ENCODE assay signal across 8 cellular contexts in the genomic region with DNA sequence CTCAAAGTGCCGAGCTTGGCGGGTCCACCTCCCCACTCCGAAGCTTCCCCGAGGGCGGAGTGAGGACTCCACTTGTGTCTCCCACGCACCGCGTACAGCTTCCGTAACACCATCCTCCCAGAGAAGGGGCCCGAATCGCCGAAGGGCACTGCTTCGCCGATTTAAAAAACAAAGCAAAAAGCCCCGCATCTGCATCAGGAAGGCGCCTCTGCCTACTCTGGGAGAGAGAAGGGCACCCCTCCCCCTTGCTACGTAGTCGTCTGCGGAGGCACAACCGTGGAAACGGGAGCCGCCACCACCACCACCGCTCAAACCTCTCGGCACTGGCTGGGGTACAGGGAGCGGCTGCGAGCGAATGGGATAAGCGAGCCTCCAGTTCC. TPM values are rescaled to one million over a fixed set of nuclear protein-coding genes. Genes with fewer than 3 reads are reported as not detected.
DNase-seq lines count a peak whose midpoint lies in the region; ATAC-seq, FAIRE-seq and TF ChIP-seq lines count a peak whose summit lies in the region.

No MANE protein-coding gene starts in this region.

- in situ Hi-C loops in GM12878 (cut with MboI), result no loop called here

- peak overlapping the region; percentile 77 for H2AFZ ChIP-seq in GM12878 (ENCODE audit: control insufficient read depth, low read depth, low read length)

- H3K79me2 ChIP-seq in GM12878 (ENCODE audit: control insufficient read depth, insufficient read depth, low read length), result peaks cover 64% of the 10 kb centered on the region

- FAIRE-seq in GM12878 (lab: Jason Lieb, UNC), result no peak

- peak overlapping the region; percentile 73; the same call in 1 of the 2 replicates for H3K4me2 ChIP-seq in GM12878 (ENCODE audit: control insufficient read depth, insufficient read depth)

- CTCF ChIA-PET in GM12878 (lab: Yijun Ruan, JAX), result interaction anchor here (0.6 to 5.1 kb wide), 16 partner anchors 11 to 690 kb away, joined by 3 to 39 read pairs (median 4); a partner anchor contains a TSS

- no peaks in the 10 kb centered on the region for H4K20me1 ChIP-seq in GM12878 (ENCODE audit: control insufficient read depth, insufficient read depth)

- TSS peak; percentile 82 for BruUV-seq in GM12878 (replicated peaks; lab: Mats Ljungman, UMichigan)

- peaks cover 10% of the 10 kb centered on the region; the same call in 1 of the 2 replicates for H3K4me1 ChIP-seq in HUES64 (ENCODE audit: insufficient read depth, low read length)
- H3K4me1 ChIP-seq in GM12878 (ENCODE audit: control insufficient read depth, insufficient read depth, low read length), result peaks cover 11% of the 10 kb centered on the region

- SMC1A ChIA-PET in GM12878 (lab: Charles Lee; ENCODE audit: uncharacterized antibody, unreplicated experiment), result interaction anchor here (1.2 to 5.5 kb wide), 9 partner anchors 11 to 305 kb away, joined by 3 to 38 read pairs (median 4); a partner anchor contains a TSS

- DNase-seq in DMS 273 treated with DMSO at 0.1 percent for 48 hours (lab: John Stamatoyannopoulos, UW), result peak; percentile 83
- peak; percentile 49 for DNase-seq in T-helper 9 cell
- no peak for DNase-seq in GM12878 (ENCODE audit: low read depth, low spot score)
- DNase-seq in iris pigment epithelial cell (ENCODE audit: low read depth), result peak; percentile 62
- DNase-seq in stimulated activated CD4-positive, alpha-beta T cell treated with anti-CD3 and anti-CD28 coated beads, Interleukin-1b, Interleukin-23, amount 100 ng/mL, for 24 hours (ENCODE audit: low read depth in 4 of 4, low spot score in 1 of 4), result peak; percentile 30 to 58 (median 42)
- no peak for DNase-seq in islet precursor cell

- POLR2A ChIA-PET in GM12878 (lab: Charles Lee), result interaction anchor here (0.6 to 4.7 kb wide), 8 partner anchors 10 to 301 kb away, joined by 3 to 40 read pairs (median 6); a partner anchor contains a TSS

- H3K9me3 ChIP-seq in HUES64 (ENCODE audit: insufficient read depth, low read depth, low read length) (no peaks in the 10 kb centered on the region), GM12878 (replicated peaks; ENCODE audit: control insufficient read depth, insufficient read depth, low read length) (no peaks in the 10 kb centered on the region)

- peaks cover 39% of the 10 kb centered on the region for H3K36me3 ChIP-seq in HUES64 (ENCODE audit: insufficient read depth, low read length)
- H3K36me3 ChIP-seq in GM12878 (ENCODE audit: control insufficient read depth in 2 of 2, insufficient read depth in 2 of 2, low read length in 1 of 2), result peaks cover 3 to 19% of the 10 kb centered on the region in 2 experiments; a peak in 3 of 4 replicates

- TF ChIP-seq RAD21 in GM12878 (IDR thresholded peaks at IDR 0.05; ENCODE audit: insufficient read depth, low read depth, low read length), result 0 out of 2 replicates have a peak, but pooled peaks have one; percentile 1

- intact Hi-C loops in GM12878 (cut with micrococcal nuclease; ENCODE audit: unreplicated experiment), result loop anchor here (1.0 to 10.0 kb wide), 5 partner anchors 27 to 300 kb away; a partner anchor contains a TSS

- TF ChIP-seq EP300 in GM12878 (IDR thresholded peaks at IDR 0.05; ENCODE audit: borderline replicate concordance in 1 of 2, control insufficient read depth in 1 of 2, low read depth in 2 of 2, low read length in 2 of 2), result no peak

- H3K27me3 ChIP-seq in HUES64 (ENCODE audit: insufficient read depth, low read length) (no peaks in the 10 kb centered on the region), GM12878 (replicated peaks in 1 of 2; ENCODE audit: control insufficient read depth in 2 of 2, insufficient read depth in 2 of 2, low read length in 1 of 2) (no peaks in the 10 kb centered on the region)

- ATAC-seq in GM21447 (IDR thresholded peaks at IDR 0.05; ENCODE audit: unreplicated experiment), result peak; percentile 40
- ATAC-seq in GM12878, result peak; percentile 52

- H3K9ac ChIP-seq in HUES64 (ENCODE audit: low read depth, low read length) (peak overlapping the region; percentile 95), GM12878 (ENCODE audit: control insufficient read depth, insufficient read depth, low read length) (peak overlapping the region; percentile 91)

- peak overlapping the region; percentile 99 for H3K27ac ChIP-seq in HUES64 (ENCODE audit: low read depth, low read length)
- peak overlapping the region; percentile 97 for H3K27ac ChIP-seq in GM12878 (ENCODE audit: control insufficient read depth, insufficient read depth)

- WGBS in HUES64, result under 1% methylated on average over 28 of the region's 28 CpGs
- WGBS in GM12878 (ENCODE audit: insufficient coverage, insufficient replicate concordance, low lambda C conversion rate, missing lambda C conversion rate), result 1% methylated on average over 28 of the region's 28 CpGs

- RAD21 ChIA-PET in GM12878 (lab: Charles Lee; ENCODE audit: unreplicated experiment), result interaction anchor here (0.6 to 4.4 kb wide), 15 partner anchors 11 to 1542 kb away, joined by 3 to 46 read pairs (median 5); a partner anchor contains a TSS

- TF ChIP-seq POLR2A in GM12878 (IDR thresholded peaks at IDR 0.05; ENCODE audit: low read depth, low read length), result no peak

- H3K4me3 ChIP-seq in HUES64 (ENCODE audit: low read length), result peak overlapping the region; percentile 95
- peak overlapping the region; percentile 88 for H3K4me3 ChIP-seq in GM12878

- TF ChIP-seq CTCF in GM12878 (IDR thresholded peaks at IDR 0.05 in 2 of 3, conservative IDR thresholded peaks at IDR 0.05 in 1 of 3; ENCODE audit: control insufficient read depth in 2 of 3, extremely low read depth in 1 of 3, insufficient read depth in 1 of 3, low read depth in 3 of 3, low read length in 3 of 3), result no peak

TF ChIP-seq in GM12878, 131 proteins besides CTCF, POLR2A, EP300 and RAD21 (continues in another document):
- TF ChIP-seq EGR1 (IDR thresholded peaks at IDR 0.05; ENCODE audit: borderline replicate concordance in 1 of 2, low read depth in 2 of 2, low read length in 2 of 2) (peak in 1 of 2 experiments; percentile 68; a peak in 1 of 3 replicates), RB1 (IDR thresholded peaks at IDR 0.05; ENCODE audit: borderline replicate concordance) (0 out of 2 replicates have a peak, but pooled peaks have one; percentile 59), CHD1 (IDR thresholded peaks at IDR 0.05; ENCODE audit: low read depth, low read length) (peak; percentile 81; the same call in 1 of the 2 replicates)
- TF ChIP-seq, protein P1, sequence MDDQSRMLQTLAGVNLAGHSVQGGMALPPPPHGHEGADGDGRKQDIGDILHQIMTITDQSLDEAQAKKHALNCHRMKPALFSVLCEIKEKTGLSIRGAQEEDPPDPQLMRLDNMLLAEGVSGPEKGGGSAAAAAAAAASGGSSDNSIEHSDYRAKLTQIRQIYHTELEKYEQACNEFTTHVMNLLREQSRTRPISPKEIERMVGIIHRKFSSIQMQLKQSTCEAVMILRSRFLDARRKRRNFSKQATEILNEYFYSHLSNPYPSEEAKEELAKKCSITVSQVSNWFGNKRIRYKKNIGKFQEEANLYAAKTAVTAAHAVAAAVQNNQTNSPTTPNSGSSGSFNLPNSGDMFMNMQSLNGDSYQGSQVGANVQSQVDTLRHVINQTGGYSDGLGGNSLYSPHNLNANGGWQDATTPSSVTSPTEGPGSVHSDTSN (IDR thresholded peaks at IDR 0.05; ENCODE audit: insufficient replicate concordance, low read depth, low read length), result no peak

RNA-seq across cellular contexts. Expression of a gene that starts 0.5 kb away (rescaled TPM):
- polyA plus RNA-seq in HUES64 (2013, experiment 1 of 2), result 76.7 TPM
- 85.1 TPM for polyA plus RNA-seq in HUES64 (2013, experiment 2 of 2)
- 85.5 and 95.3 TPM in 2 replicates for total RNA-seq in GM12878 (2013; cell fraction: nucleolus; rRNA removed)
- total RNA-seq in GM12878 (2014; rRNA removed), result 59.6 and 66.0 TPM in 2 replicates
- 80.1 and 81.4 TPM in 2 replicates for total RNA-seq in GM12878 (2014; rRNA removed; fragmentation: Illumina TruSeq; extraction: Trizol)
- 70.5 and 75.8 TPM in 2 replicates for total RNA-seq in GM12878 (2021)
- polyA plus RNA-seq in GM12878 (2011; ENCODE audit: low read depth), result 75.2 TPM
- polyA plus RNA-seq in GM12878 (2011; rRNA removed), result 111 and 136 TPM in 2 replicates
- polyA plus RNA-seq in GM12878 (2011; cell fraction: cytosol; rRNA removed), result 59.4 and 61.2 TPM in 2 replicates
- 56.3 and 67.5 TPM in 2 replicates for polyA plus RNA-seq in GM12878 (2011; cell fraction: nucleus; rRNA removed)
- polyA plus RNA-seq in GM12878 (2012), result 87.9 and 97.2 TPM in 2 replicates
- polyA plus RNA-seq in GM12878 (2014; fragmentation: Illumina TruSeq; extraction: Trizol), result 108 and 117 TPM in 2 replicates
- 10 to 100 TPM; 66.6 to 94.1 TPM for polyA plus RNA-seq in GM12878 (2014; fragmentation: Nextera tagmentation; extraction: Ambion mirVana)
- 92.0 and 98.7 TPM in 2 replicates for polyA plus RNA-seq in GM12878 (2014; rRNA removed)
- 100 to 1,000 TPM; 128 to 136 TPM for polyA plus RNA-seq in GM12878 (2016; fragmentation: Nextera tagmentation; extraction: Ambion mirVana)
- polyA minus RNA-seq in GM12878 (2011; rRNA and poly(A)+ RNA removed), result 36.1 and 58.9 TPM in 2 replicates
- 19.6 and 20.0 TPM in 2 replicates for polyA minus RNA-seq in GM12878 (2011; cell fraction: cytosol; rRNA and poly(A)+ RNA removed)
- polyA minus RNA-seq in GM12878 (2011; cell fraction: nucleus; rRNA and poly(A)+ RNA removed), result 25.4 and 29.8 TPM in 2 replicates

RNA-seq across cellular contexts. Expression of a gene that starts 26.8 kb away (rescaled TPM):
- not detected for polyA plus RNA-seq in HUES64 (2013, experiment 1 of 2)
- 0.19 TPM for polyA plus RNA-seq in HUES64 (2013, experiment 2 of 2)
- total RNA-seq in GM12878 (2013; cell fraction: nucleolus; rRNA removed), result 5.9 and 7.0 TPM in 2 replicates
- total RNA-seq in GM12878 (2014; rRNA removed) (0.54 and 0.85 TPM in 2 replicates), GM12878 (2014; rRNA removed; fragmentation: Illumina TruSeq; extraction: Trizol) (0.31 and 0.69 TPM in 2 replicates), GM12878 (2021) (0.90 and 1.2 TPM in 2 replicates)
- polyA plus RNA-seq in GM12878 (2011; ENCODE audit: low read depth), result 1.5 TPM
- polyA plus RNA-seq in GM12878 (2011; rRNA removed) (0.29 and 0.42 TPM in 2 replicates), GM12878 (2014; fragmentation: Illumina TruSeq; extraction: Trizol) (0.44 and 0.88 TPM in 2 replicates), GM12878 (2014; fragmentation: Nextera tagmentation; extraction: Ambion mirVana) (under 1 TPM; 0.06 to 0.42 TPM), GM12878 (2014; rRNA removed) (1.1 TPM in 2 replicates), GM12878 (2016; fragmentation: Nextera tagmentation; extraction: Ambion mirVana) (under 1 TPM; 0.44 to 1.00 TPM)
- 0.32 and 0.45 TPM in 2 replicates for polyA plus RNA-seq in GM12878 (2011; cell fraction: cytosol; rRNA removed)
- 0.69 and 1.4 TPM in 2 replicates for polyA plus RNA-seq in GM12878 (2011; cell fraction: nucleus; rRNA removed)
- polyA plus RNA-seq in GM12878 (2012), result 2.7 and 3.0 TPM in 2 replicates
- 0.10 and 0.29 TPM in 2 replicates for polyA minus RNA-seq in GM12878 (2011; rRNA and poly(A)+ RNA removed)
- polyA minus RNA-seq in GM12878 (2011; cell fraction: cytosol; rRNA and poly(A)+ RNA removed), result 0.42 TPM in 1 of 2 replicates, not detected in the other
- 0.12 and 0.19 TPM in 2 replicates for polyA minus RNA-seq in GM12878 (2011; cell fraction: nucleus; rRNA and poly(A)+ RNA removed)

Comparison
In these comparisons a context has a peak if more than half of its experiments do, and no peak if none do; other contexts are left out.
1. DNase-seq: peak in DMS 273 treated with DMSO at 0.1 percent for 48 hours (single experiment), T-helper 9 cell (single experiment), iris pigment epithelial cell (single experiment) and stimulated activated CD4-positive, alpha-beta T cell treated with anti-CD3 and anti-CD28 coated beads, Interleukin-1b, Interleukin-23, amount 100 ng/mL, for 24 hours (4 of 4); none in GM12878 (single experiment) and islet precursor cell (single experiment).